8 cellular contexts compared by ENCODE assay signal in genomic region chr16:1414532-1415265, GRCh38. TPM values are rescaled to one million over a fixed set of nuclear protein-coding genes. Genes with fewer than 3 reads are reported as not detected.
A peak's percentile ranks its signal among the peaks of the same experiment; 100 is the strongest.
DNase-seq lines count a peak whose midpoint lies in the region; ATAC-seq and TF ChIP-seq lines count a peak whose summit lies in the region.

UNKL (minus strand) TSS chr16:1414704; CDS start chr16:1414691, 13 bp downstream.

- no peaks in the 10 kb centered on the region for H3K9me3 Mint-ChIP-seq in activated CD4-positive, alpha-beta T cell treated with anti-CD3 and anti-CD28 coated beads, Interleukin-2, amount 10 ng/mL, durations not matched to agents 7 days and 5 days

- H3K27me3 Mint-ChIP-seq in activated CD4-positive, alpha-beta T cell treated with anti-CD3 and anti-CD28 coated beads, Interleukin-2, amount 10 ng/mL, durations not matched to agents 7 days and 5 days, result no peaks in the 10 kb centered on the region

- TF ChIP-seq CTCF in coronary artery (IDR thresholded peaks at IDR 0.05) (no peak), left lung (IDR thresholded peaks at IDR 0.05) (no peak)

- H3K36me3 Mint-ChIP-seq in activated CD4-positive, alpha-beta T cell treated with anti-CD3 and anti-CD28 coated beads, Interleukin-2, amount 10 ng/mL, durations not matched to agents 7 days and 5 days (ENCODE audit: low read depth), result peaks cover 7% of the 10 kb centered on the region

- peak within 1 kb of the TSS; percentile 92 for H3K27ac Mint-ChIP-seq in activated CD4-positive, alpha-beta T cell treated with anti-CD3 and anti-CD28 coated beads, Interleukin-2, amount 10 ng/mL, durations not matched to agents 7 days and 5 days

- peaks cover 0 to 11% of the 10 kb centered on the region in 2 donors for H3K36me3 ChIP-seq in left lung

- POLR2A ChIA-PET in activated CD4-positive, alpha-beta T cell treated with anti-CD3 and anti-CD28 coated beads, Interleukin-2, amount 10 ng/mL, durations not matched to agents 7 days and 5 days (lab: Charles Lee), result no interaction called here

- CTCF ChIA-PET in activated CD4-positive, alpha-beta T cell treated with anti-CD3 and anti-CD28 coated beads, Interleukin-2, amount 10 ng/mL, durations not matched to agents 7 days and 5 days (lab: Charles Lee), result interaction anchor here (1.1 to 1.2 kb wide), 2 partner anchors 27 to 52 kb away, joined by 3 to 4 read pairs; no protein-coding TSS in a partner anchor

- peak within 1 kb of the TSS; percentile 81 for H3K4me3 Mint-ChIP-seq in activated CD4-positive, alpha-beta T cell treated with anti-CD3 and anti-CD28 coated beads, Interleukin-2, amount 10 ng/mL, durations not matched to agents 7 days and 5 days

- H3K27me3 ChIP-seq in left lung, result no peaks in the 10 kb centered on the region

- H3K4me3 ChIP-seq in coronary artery (peak within 1 kb of the TSS; percentile 97), left lung (peak within 1 kb of the TSS; percentile 69 to 82)

- peak within 1 kb of the TSS; percentile 78 to 91 for H3K27ac ChIP-seq in coronary artery
- H3K27ac ChIP-seq in left lung, result peak within 1 kb of the TSS; percentile 80 to 89

- no peaks in the 10 kb centered on the region for H3K9me3 ChIP-seq in left lung

- DNase-seq in COLO829 (ENCODE audit: low spot score) (peak; percentile 67), NCI-H1105 treated with DMSO at 0.1 percent for 48 hours (lab: John Stamatoyannopoulos, UW) (peak; percentile 14), coronary artery (ENCODE audit: low spot score) (no peak), left lung (peak; percentile 78 to 94), kidney glomerular epithelial cell (lab: John Stamatoyannopoulos, UW) (no peak)
- DNase-seq in activated CD4-positive, alpha-beta T cell treated with anti-CD3 and anti-CD28 coated beads, Interleukin-2, amount 10 ng/mL, durations not matched to agents 7 days and 5 days, result peak; percentile 87
- DNase-seq in stimulated activated CD4-positive, alpha-beta T cell treated with anti-CD3 and anti-CD28 coated beads, Interleukin-2, amount 100 ng/mL, for 4 hours (ENCODE audit: low read depth), result peak; percentile 70

- intact Hi-C loops in left lung (cut with DNase I), result no loop called here

- peaks cover 8 to 37% of the 10 kb centered on the region in 2 donors for H3K4me1 ChIP-seq in left lung

- ATAC-seq in GM21737 (IDR thresholded peaks at IDR 0.05; ENCODE audit: unreplicated experiment) (peak; percentile 26), left lung (peak; percentile 72)

- H3K4me1 Mint-ChIP-seq in activated CD4-positive, alpha-beta T cell treated with anti-CD3 and anti-CD28 coated beads, Interleukin-2, amount 10 ng/mL, durations not matched to agents 7 days and 5 days, result peaks cover 27% of the 10 kb centered on the region

RNA-seq across cellular contexts. Expression of gene UNKL, which starts in this region (rescaled TPM):
- 10 to 100 TPM; 31.8 to 37.9 TPM for total RNA-seq in activated CD4-positive, alpha-beta T cell treated with anti-CD3 and anti-CD28 coated beads, Interleukin-2, amount 10 ng/mL, durations not matched to agents 7 days and 5 days
- total RNA-seq in left lung, result 10 to 100 TPM; 18.9 to 27.3 TPM

Comparison
In these comparisons a context has a peak if more than half of its experiments do, and no peak if none do; other contexts are left out.
1. DNase-seq: peak in COLO829 (single experiment), NCI-H1105 treated with DMSO at 0.1 percent for 48 hours (single experiment), activated CD4-positive, alpha-beta T cell treated with anti-CD3 and anti-CD28 coated beads, Interleukin-2, amount 10 ng/mL, durations not matched to agents 7 days and 5 days (single experiment), left lung (2 of 2) and stimulated activated CD4-positive, alpha-beta T cell treated with anti-CD3 and anti-CD28 coated beads, Interleukin-2, amount 100 ng/mL, for 4 hours (single experiment); none in coronary artery (single experiment) and kidney glomerular epithelial cell (single experiment).